13 cellular contexts compared by ENCODE assay signal in the genomic region with DNA sequence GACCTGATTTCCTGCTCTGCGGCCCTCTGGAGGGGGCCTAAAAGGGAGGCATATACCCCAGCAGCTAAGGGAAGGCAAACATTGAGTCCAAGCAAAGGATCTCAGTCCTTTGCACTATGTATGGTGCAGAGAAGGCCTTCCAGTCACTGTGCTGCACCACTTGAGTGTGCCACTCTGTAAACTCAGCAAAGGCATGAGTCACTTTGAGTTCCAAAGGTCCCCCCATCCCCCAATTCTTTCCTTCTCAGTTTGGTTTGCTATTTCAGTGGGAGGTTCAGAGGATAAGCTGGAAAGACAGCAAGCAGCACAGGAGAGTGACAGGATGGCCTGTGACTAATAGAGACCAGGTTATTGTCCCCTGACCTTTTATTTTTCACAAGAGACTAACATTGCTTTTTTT.
A peak's percentile ranks its signal among the peaks of the same experiment; 100 is the strongest.
DNase-seq lines count a peak whose midpoint lies in the region; ATAC-seq, FAIRE-seq and TF ChIP-seq lines count a peak whose summit lies in the region.
"Had no signal": no experiment of that assay in that cellular context is flagged by ENCODE, and none has a peak within 500 bp of the region (broad histone marks: within the 10 kb centered on the region; RNA-seq: fewer than 3 reads in every experiment).

No MANE protein-coding gene starts in this region.

- DNase-seq in AG20443 (ENCODE audit: low spot score), result peak; percentile 37
- DNase-seq in HS-5 (ENCODE audit: low read depth), result peak; percentile 13
- DNase-seq in astrocyte (ENCODE audit: low read depth), result peak; percentile 39
- DNase-seq in left lung, result no peak
- DNase-seq in stimulated activated CD8-positive, alpha-beta memory T cell treated with anti-CD3 and anti-CD28 coated beads, Interleukin-4, amount 100 ng/mL, for 48 hours, result no peak
- DNase-seq in NCI-H2107 (lab: John Stamatoyannopoulos, UW), result no peak
- DNase-seq: activated B cell treated with CpG ODN at 0.5 μM for 24 hours; activated naive CD4-positive, alpha-beta T cell treated with anti-CD3 and anti-CD28 coated beads, Interleukin-2, amount 10 ng/mL, durations not matched to agents 7 days and 5 days had no signal

- H2AFZ ChIP-seq in astrocyte (ENCODE audit: low read depth, low read length), result peak overlapping the region; percentile 72

- peak overlapping the region; percentile 1 for H3K4me3 Mint-ChIP-seq in astrocyte (ENCODE audit: unreplicated experiment)
- H3K4me3 Mint-ChIP-seq: activated B cell treated with CpG ODN at 0.5 μM for 24 hours; activated naive CD4-positive, alpha-beta T cell treated with anti-CD3 and anti-CD28 coated beads, Interleukin-2, amount 10 ng/mL, durations not matched to agents 7 days and 5 days had no signal

- intact Hi-C loops in left lung (cut with DNase I), result no loop called here

- no peak overlapping the region for H3K4me2 ChIP-seq in astrocyte (ENCODE audit: low read length)
- H3K4me2 ChIP-seq: BLaER1 had no signal

- H3K4me1 ChIP-seq in astrocyte (ENCODE audit: insufficient read depth, low read length) (peaks cover 6% of the 10 kb centered on the region), left lung (no peaks in the 10 kb centered on the region)
- H3K4me1 ChIP-seq: BLaER1, vagina had no signal

- no peaks in the 10 kb centered on the region for H3K36me3 ChIP-seq in astrocyte (ENCODE audit: insufficient read depth, low read length)
- H3K36me3 ChIP-seq in left lung, result no peaks in the 10 kb centered on the region
- H3K36me3 ChIP-seq: BLaER1, vagina had no signal

- H3K9ac ChIP-seq in astrocyte (ENCODE audit: low read length), result no peak overlapping the region
- H3K9ac ChIP-seq: BLaER1 had no signal

- no peak overlapping the region for H3K4me3 ChIP-seq in astrocyte (ENCODE audit: insufficient read depth, low read depth, low read length)
- no peak overlapping the region for H3K4me3 ChIP-seq in left lung
- H3K4me3 ChIP-seq: BLaER1, vagina had no signal

- no peaks in the 10 kb centered on the region for H3K9me3 Mint-ChIP-seq in astrocyte (ENCODE audit: unreplicated experiment)
- H3K9me3 Mint-ChIP-seq: activated naive CD4-positive, alpha-beta T cell treated with anti-CD3 and anti-CD28 coated beads, Interleukin-2, amount 10 ng/mL, durations not matched to agents 7 days and 5 days had no signal

- peaks cover 17% of the 10 kb centered on the region for H3K4me1 Mint-ChIP-seq in astrocyte (ENCODE audit: low read depth, unreplicated experiment)
- H3K4me1 Mint-ChIP-seq: activated B cell treated with CpG ODN at 0.5 μM for 24 hours; activated naive CD4-positive, alpha-beta T cell treated with anti-CD3 and anti-CD28 coated beads, Interleukin-2, amount 10 ng/mL, durations not matched to agents 7 days and 5 days had no signal

- H4K20me1 ChIP-seq in astrocyte (ENCODE audit: insufficient read depth, low read length), result no peaks in the 10 kb centered on the region
- H4K20me1 ChIP-seq: BLaER1 had no signal

- H3K27ac ChIP-seq in astrocyte (ENCODE audit: low read depth, low read length) (no peak overlapping the region), left lung (no peak overlapping the region)
- H3K27ac ChIP-seq: BLaER1, vagina had no signal

- H3K36me3 Mint-ChIP-seq in astrocyte (ENCODE audit: low read depth, unreplicated experiment), result no peaks in the 10 kb centered on the region
- H3K36me3 Mint-ChIP-seq: activated naive CD4-positive, alpha-beta T cell treated with anti-CD3 and anti-CD28 coated beads, Interleukin-2, amount 10 ng/mL, durations not matched to agents 7 days and 5 days had no signal

- H3K27me3 ChIP-seq in astrocyte (ENCODE audit: insufficient read depth, low read length) (no peaks in the 10 kb centered on the region), left lung (no peaks in the 10 kb centered on the region)
- H3K27me3 ChIP-seq: BLaER1, vagina had no signal

- ATAC-seq in left lung (peak; percentile 97), GM18858 (IDR thresholded peaks at IDR 0.05; ENCODE audit: unreplicated experiment) (no peak), HG03159 (IDR thresholded peaks at IDR 0.05; ENCODE audit: unreplicated experiment) (no peak)
- ATAC-seq: Panc1 had no signal

- H3K27me3 Mint-ChIP-seq in astrocyte (ENCODE audit: low read depth, unreplicated experiment), result no peaks in the 10 kb centered on the region
- H3K27me3 Mint-ChIP-seq: activated B cell treated with CpG ODN at 0.5 μM for 24 hours had no signal

- no peak for FAIRE-seq in astrocyte (lab: Jason Lieb, UNC)

- H3K79me2 ChIP-seq in astrocyte (ENCODE audit: insufficient read depth, low read length), result no peaks in the 10 kb centered on the region

- H3K27ac Mint-ChIP-seq in astrocyte (ENCODE audit: unreplicated experiment), result peak overlapping the region; percentile 55
- H3K27ac Mint-ChIP-seq: activated B cell treated with CpG ODN at 0.5 μM for 24 hours; activated naive CD4-positive, alpha-beta T cell treated with anti-CD3 and anti-CD28 coated beads, Interleukin-2, amount 10 ng/mL, durations not matched to agents 7 days and 5 days had no signal

- TF ChIP-seq CTCF in astrocyte (IDR thresholded peaks at IDR 0.05; ENCODE audit: insufficient read depth, low read depth, low read length), result no peak
- TF ChIP-seq CTCF in left lung (IDR thresholded peaks at IDR 0.05), result no peak

- H3K9me3 ChIP-seq in astrocyte (ENCODE audit: insufficient read depth, low read depth, low read length) (no peaks in the 10 kb centered on the region), left lung (no peaks in the 10 kb centered on the region)
- H3K9me3 ChIP-seq: vagina had no signal

Comparison
In these comparisons a context has a peak if more than half of its experiments do, and no peak if none do; other contexts are left out.
1. DNase-seq: peak in AG20443 (single experiment), HS-5 (single experiment) and astrocyte (single experiment); none in left lung (0 of 2), stimulated activated CD8-positive, alpha-beta memory T cell treated with anti-CD3 and anti-CD28 coated beads, Interleukin-4, amount 100 ng/mL, for 48 hours (single experiment) and NCI-H2107 (single experiment).